ENCODE assay signal across 14 cellular contexts in the genomic region with DNA sequence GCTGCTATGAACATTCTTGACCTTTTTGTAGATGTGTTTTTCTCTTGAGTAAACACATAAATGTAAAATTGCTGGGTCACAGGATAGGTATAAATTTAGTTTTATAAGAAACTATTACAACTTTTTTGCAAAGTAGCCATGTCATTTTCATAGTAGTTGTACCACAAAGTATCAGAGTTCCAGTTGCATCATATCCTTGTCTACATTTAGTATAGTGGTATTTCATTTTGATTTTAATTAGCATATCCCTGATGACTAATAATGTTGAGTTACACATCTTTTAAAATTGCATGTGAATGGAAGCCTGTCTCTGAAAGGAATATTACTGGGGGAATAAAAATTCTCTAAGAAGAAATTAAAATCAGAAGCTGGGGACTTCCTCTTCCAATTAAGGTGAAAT.
"Had no signal": no experiment of that assay in that cellular context is flagged by ENCODE, and none has a peak within 500 bp of the region (broad histone marks: within the 10 kb centered on the region; RNA-seq: fewer than 3 reads in every experiment).

No MANE protein-coding gene starts in this region.

- H3K27ac Mint-ChIP-seq: activated CD4-positive, alpha-beta T cell treated with anti-CD3 and anti-CD28 coated beads, Interleukin-2, amount 10 ng/mL, durations not matched to agents 24 days and 14 days; nephron progenitor cell; T-cell had no signal

- H3K27me3 Mint-ChIP-seq: activated CD4-positive, alpha-beta T cell treated with anti-CD3 and anti-CD28 coated beads, Interleukin-2, amount 10 ng/mL, durations not matched to agents 24 days and 14 days; T-cell had no signal

- H3K4me3 Mint-ChIP-seq: activated CD4-positive, alpha-beta T cell treated with anti-CD3 and anti-CD28 coated beads, Interleukin-2, amount 10 ng/mL, durations not matched to agents 24 days and 14 days; nephron progenitor cell; T-cell had no signal

- FAIRE-seq: astrocyte, endothelial cell of umbilical vein had no signal

- DNase-seq: activated CD4-positive, alpha-beta T cell treated with anti-CD3 and anti-CD28 coated beads, Interleukin-2, amount 10 ng/mL, durations not matched to agents 24 days and 14 days; activated gamma-delta T cell; hippocampal formation; left ventricle myocardium superior; mesendoderm; nephron progenitor cell; stimulated activated CD4-positive, alpha-beta T cell treated with anti-CD3 and anti-CD28 coated beads, Interleukin-12 subunit alpha, Interleukin-12 subunit beta, amount 100 ng/mL, for 4 hours; stimulated activated naive CD4-positive, alpha-beta T cell treated with Interleukin-2 at 50 U/mL for 16 hours; T-cell; T1000 had no signal

- H3K27me3 ChIP-seq: cardiac muscle cell had no signal

- H3K4me3 ChIP-seq: cardiac muscle cell, thoracic aorta had no signal

- H3K4me1 Mint-ChIP-seq: activated CD4-positive, alpha-beta T cell treated with anti-CD3 and anti-CD28 coated beads, Interleukin-2, amount 10 ng/mL, durations not matched to agents 24 days and 14 days; nephron progenitor cell; T-cell had no signal

- ATAC-seq: left ventricle myocardium superior, T-cell had no signal

- H3K36me3 ChIP-seq: cardiac muscle cell, thoracic aorta had no signal
